In the genomic region with DNA sequence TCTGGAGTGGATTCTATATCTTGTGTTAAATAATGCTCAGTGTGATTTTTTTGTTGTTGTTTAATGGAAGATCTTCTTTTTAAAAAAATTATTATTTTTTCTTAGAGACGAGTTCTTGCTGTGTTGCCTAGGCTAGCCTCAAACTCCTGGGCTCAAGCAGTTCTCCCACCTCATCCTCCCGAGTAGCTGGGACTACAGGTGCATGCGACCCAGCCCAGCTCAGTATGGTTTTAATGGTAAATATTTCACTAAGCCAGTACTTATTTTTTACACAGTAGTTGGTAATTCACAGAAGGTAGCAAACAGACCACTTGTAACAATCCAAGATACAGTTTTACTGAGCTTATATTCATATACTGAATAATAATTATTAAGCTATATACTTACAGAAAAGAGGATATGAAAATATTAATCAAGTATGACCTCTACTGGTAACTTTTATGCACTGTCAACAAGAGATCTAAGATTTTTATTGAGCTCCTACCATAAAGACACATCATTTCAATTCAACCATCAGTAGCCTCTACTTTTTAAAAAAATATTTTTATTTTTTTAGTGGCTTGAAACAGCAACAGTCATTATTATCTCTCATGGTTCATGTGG, we compare ENCODE assay signal across 8 cellular contexts. TPM values are rescaled to one million over a fixed set of nuclear protein-coding genes. Genes with fewer than 3 reads are reported as not detected.
DNase-seq lines count a peak whose midpoint lies in the region; ATAC-seq, FAIRE-seq and TF ChIP-seq lines count a peak whose summit lies in the region.

No MANE protein-coding gene starts in this region.

- peak; percentile 86 for FAIRE-seq in TTC549 (lab: Jason Lieb, UNC)

- intact Hi-C loops in vagina (cut with DNase I) = no loop called here

- H3K9me2 ChIP-seq in hepatocyte (replicated peaks; ENCODE audit: insufficient read depth) = no peaks in the 10 kb centered on the region

- peaks cover 3% of the 10 kb centered on the region; the same call in 1 of the 2 replicates for H3K36me3 ChIP-seq in BJ (ENCODE audit: control insufficient read depth, insufficient read depth, low read length)
- peaks cover 4 to 20% of the 10 kb centered on the region in 2 experiments; a peak in 2 of 3 replicates for H3K36me3 ChIP-seq in HEK293 (ENCODE audit: control insufficient read depth in 2 of 2, insufficient read depth in 1 of 2, low read length in 2 of 2)
- H3K36me3 ChIP-seq in hepatocyte (replicated peaks; ENCODE audit: insufficient read depth, low read depth) = no peaks in the 10 kb centered on the region
- peaks cover 0 to 29% of the 10 kb centered on the region in 2 donors for H3K36me3 ChIP-seq in vagina

- no peak for TF ChIP-seq POLR2A in vagina (IDR thresholded peaks at IDR 0.05)

- H3K27ac ChIP-seq in HEK293 (ENCODE audit: extremely low read depth, low read depth, low read length) (no peak overlapping the region), hepatocyte (no peak overlapping the region), vagina (no peak overlapping the region)

- H3K4me2 ChIP-seq in hepatocyte = no peak overlapping the region

- POLR2A ChIA-PET in BJ (lab: Charles Lee) = no interaction called here
- POLR2A ChIA-PET in HEK293 (lab: Yijun Ruan, JAX) = interaction anchor here (0.8 to 1.1 kb wide), 3 partner anchors 20 to 53 kb away, joined by 3 to 6 read pairs (median 3); partner anchors contain the start of gene C11orf91

- 87% methylated on average over 3 of the region's 3 CpGs for WGBS in hepatocyte (ENCODE audit: low lambda C conversion rate, missing lambda C conversion rate)

- H3K4me1 ChIP-seq in HEK293 (ENCODE audit: control insufficient read depth, insufficient read depth, low read length) (no peaks in the 10 kb centered on the region), hepatocyte (ENCODE audit: insufficient read depth) (peaks cover 3% of the 10 kb centered on the region), vagina (peaks cover 5% of the 10 kb centered on the region)

- no peak overlapping the region for H2AFZ ChIP-seq in hepatocyte

- DNase-seq in BJ (ENCODE audit: low read depth) = no peak
- DNase-seq in hepatocyte (ENCODE audit: low spot score) = no peak
- no peak for DNase-seq in vagina (ENCODE audit: extremely low spot score in 2 of 2)
- DNase-seq in activated CD8-positive, alpha-beta memory T cell treated with anti-CD3 and anti-CD28 coated beads for 24 hours = no peak
- DNase-seq in amniotic stem cell (lab: John Stamatoyannopoulos, UW) = no peak

- CTCF ChIA-PET in BJ (lab: Yijun Ruan, JAX) = interaction anchor here (0.6 to 3.1 kb wide), 36 partner anchors 9 to 616 kb away, joined by 3 to 18 read pairs (median 3); partner anchors contain the start of gene ABTB2
- CTCF ChIA-PET in HEK293 (lab: Yijun Ruan, JAX) = interaction anchor here (0.5 to 2.5 kb wide), 32 partner anchors 9 to 590 kb away, joined by 3 to 40 read pairs (median 4); partner anchors contain the start of gene C11orf91

- H3K4me3 ChIP-seq in BJ (ENCODE audit: low read depth, low read length) = no peak overlapping the region
- no peak overlapping the region for H3K4me3 ChIP-seq in HEK293 (ENCODE audit: low read depth, low read length)
- H3K4me3 ChIP-seq in hepatocyte = no peak overlapping the region
- H3K4me3 ChIP-seq in vagina = no peak overlapping the region

- H3K27me3 ChIP-seq in BJ (ENCODE audit: control insufficient read depth, insufficient read depth, low read length) (no peaks in the 10 kb centered on the region), hepatocyte (no peaks in the 10 kb centered on the region), vagina (no peaks in the 10 kb centered on the region)

- TF ChIP-seq CTCF in BJ (IDR thresholded peaks at IDR 0.05; ENCODE audit: insufficient read depth, low read depth, low read length) (peak; percentile 30; the same call in 1 of the 2 replicates), HEK293 (tag by site-specific recombination; IDR thresholded peaks at IDR 0.05) (no peak), hepatocyte (IDR thresholded peaks at IDR 0.05; ENCODE audit: poor library complexity) (peak; percentile 54), vagina (IDR thresholded peaks at IDR 0.05) (peak in 2 of 3 experiments; percentile 44 to 45)

- no peaks in the 10 kb centered on the region for H4K20me1 ChIP-seq in hepatocyte (ENCODE audit: insufficient read depth, poor library complexity, severe bottlenecking)

- ATAC-seq in HG02763 (IDR thresholded peaks at IDR 0.05; ENCODE audit: unreplicated experiment) = no peak

- no peaks in the 10 kb centered on the region for H3K9me3 ChIP-seq in HEK293 (ENCODE audit: control insufficient read depth, insufficient read depth, low read depth, low read length)
- H3K9me3 ChIP-seq in hepatocyte (ENCODE audit: low read depth) = no peaks in the 10 kb centered on the region
- H3K9me3 ChIP-seq in vagina = no peaks in the 10 kb centered on the region

- peaks cover 2% of the 10 kb centered on the region for H3K79me2 ChIP-seq in hepatocyte

TF ChIP-seq in HEK293, 187 proteins besides CTCF, POLR2A, EP300 and RAD21:
- TF ChIP-seq ZNF654 (tag by site-specific recombination; IDR thresholded peaks at IDR 0.05; ENCODE audit: low read depth) (peak; percentile 46), ZBTB44 (tag by site-specific recombination; IDR thresholded peaks at IDR 0.05) (no peak)

RNA-seq across cellular contexts. Expression of gene CD59, which starts 6.1 kb away (rescaled TPM):
- polyA plus RNA-seq in BJ (2011; rRNA removed) = 1,025 and 1,348 TPM in 2 replicates
- polyA minus RNA-seq in BJ (2011; rRNA and poly(A)+ RNA removed) = 365 and 446 TPM in 2 replicates
- 298 and 316 TPM in 2 replicates for total RNA-seq in hepatocyte
- 337 and 346 TPM in 2 replicates for polyA plus RNA-seq in hepatocyte
- 272 TPM for total RNA-seq in vagina

RNA-seq across cellular contexts. Expression of gene FBXO3, which starts 32.0 kb away (rescaled TPM):
- polyA plus RNA-seq in BJ (2011; rRNA removed) = 22.8 and 36.0 TPM in 2 replicates
- polyA minus RNA-seq in BJ (2011; rRNA and poly(A)+ RNA removed) = 14.1 and 18.1 TPM in 2 replicates
- total RNA-seq in hepatocyte = 50.7 and 58.1 TPM in 2 replicates
- 28.0 and 29.3 TPM in 2 replicates for polyA plus RNA-seq in hepatocyte
- 29.7 TPM for total RNA-seq in vagina

RNA-seq across cellular contexts. Expression of gene C11orf91, which starts 41.7 kb away (rescaled TPM):
- polyA plus RNA-seq in BJ (2011; rRNA removed) (not detected in 2 replicates), hepatocyte (not detected in 2 replicates)
- not detected in 2 replicates for polyA minus RNA-seq in BJ (2011; rRNA and poly(A)+ RNA removed)
- total RNA-seq in hepatocyte (not detected in 2 replicates), vagina (not detected)
